Comparison of ENCODE assay signal across 9 cellular contexts in the genomic region with DNA sequence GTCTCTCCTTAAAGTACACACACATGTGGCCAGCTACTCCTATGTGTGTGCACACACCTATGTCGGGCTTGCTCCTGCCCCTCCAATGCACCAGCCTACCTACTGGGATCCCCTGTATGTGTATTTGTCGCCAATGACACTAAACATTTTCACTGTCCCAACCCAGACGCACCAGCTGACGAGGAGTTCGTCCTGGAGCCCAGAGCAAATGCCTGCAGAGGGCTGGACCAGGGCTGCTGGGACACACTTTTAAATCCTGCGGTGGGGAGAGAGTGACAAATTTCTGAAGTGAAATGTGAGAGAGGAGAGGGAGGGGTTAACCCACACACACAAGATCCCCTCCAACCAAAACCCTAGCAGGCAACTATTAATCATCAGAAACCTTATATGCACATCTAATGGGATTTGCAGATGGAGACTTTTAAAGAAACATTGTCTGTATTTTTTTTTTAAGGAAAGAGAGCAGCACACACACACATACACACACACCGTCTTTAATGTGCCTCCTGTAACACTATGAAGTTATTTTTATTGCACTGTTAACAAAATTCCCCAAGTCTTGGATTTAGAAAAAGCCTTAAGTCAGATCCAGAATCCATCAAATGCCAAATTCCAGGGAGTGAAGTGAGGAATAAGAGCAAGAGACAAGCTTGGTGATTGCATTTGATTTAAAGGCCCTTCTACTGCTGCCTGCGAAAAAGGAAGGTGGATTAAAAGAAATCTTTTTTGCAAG. TPM values are rescaled to one million over a fixed set of nuclear protein-coding genes. Genes with fewer than 3 reads are reported as not detected.
DNase-seq lines count a peak whose midpoint lies in the region; ATAC-seq, FAIRE-seq and TF ChIP-seq lines count a peak whose summit lies in the region.
"Had no signal": no experiment of that assay in that cellular context is flagged by ENCODE, and none has a peak within 500 bp of the region (broad histone marks: within the 10 kb centered on the region; RNA-seq: fewer than 3 reads in every experiment).

Gene MEOX1 (minus strand): TSS at position 224 of the 733 bp plus-strand sequence. CDS start 388 bp downstream, outside the sequence.

- no peak within 1 kb of the TSS for H3K4me3 ChIP-seq in A549

- no peak within 1 kb of the TSS for H3K4me2 ChIP-seq in A549

- no peak within 1 kb of the TSS for H3K27ac ChIP-seq in A549
- H3K27ac ChIP-seq: VCaP had no signal

- CTCF ChIA-PET in A549 (lab: Yijun Ruan, JAX) = interaction anchor here (0.8 kb wide), 1 partner anchor 105 kb away, joined by 3 read pairs; no protein-coding TSS in a partner anchor

- no peaks in the 10 kb centered on the region for H3K4me1 ChIP-seq in A549

- no peak for TF ChIP-seq CTCF in A549 (IDR thresholded peaks at IDR 0.05)

- DNase-seq in A549 (ENCODE audit: low read depth in 1 of 2, low spot score in 1 of 2) = no peak
- peak; percentile 23 for DNase-seq in HPDE6-E6E7 (ENCODE audit: extremely low spot score)
- DNase-seq in amniotic epithelial cell (ENCODE audit: low read depth) = peak; percentile 34
- DNase-seq in kidney tubule cell (ENCODE audit: low spot score) = peak; percentile 53
- no peak for DNase-seq in NCI-H2227 treated with DMSO at 0.1 percent for 48 hours (lab: John Stamatoyannopoulos, UW)
- no peak for DNase-seq in RPMI8226

- 65% methylated on average over 8 of the region's 8 CpGs for WGBS in A549 (ENCODE audit: missing lambda C conversion rate)

- POLR2A ChIA-PET in A549 (lab: Yijun Ruan, JAX) = no interaction called here

- peak; percentile 9 to 45; a peak in 2 of 6 replicates for ATAC-seq in A549
- ATAC-seq in HG02642 (IDR thresholded peaks at IDR 0.05; ENCODE audit: poor library complexity, unreplicated experiment) = no peak
- ATAC-seq in GM19467 (IDR thresholded peaks at IDR 0.05; ENCODE audit: unreplicated experiment) = no peak

- no peaks in the 10 kb centered on the region for H3K9me3 ChIP-seq in A549

- no peak for TF ChIP-seq RAD21 in A549 (conservative IDR thresholded peaks at IDR 0.05 in 1 of 2, IDR thresholded peaks at IDR 0.05 in 1 of 2)

- no peak for TF ChIP-seq POLR2A in A549 (IDR thresholded peaks at IDR 0.05; ENCODE audit: low read length)

- TF ChIP-seq EP300 in A549 (IDR thresholded peaks at IDR 0.05) = no peak

- FAIRE-seq in A549 (lab: Jason Lieb, UNC) = no peak

TF ChIP-seq in A549, 52 proteins besides CTCF, POLR2A, EP300 and RAD21:
- TF ChIP-seq ZFP36 (IDR thresholded peaks at IDR 0.05; ENCODE audit: borderline replicate concordance, partially characterized antibody) (no peak), NFE2L2 (conservative IDR thresholded peaks at IDR 0.05; ENCODE audit: low read length) (no peak), REST (IDR thresholded peaks at IDR 0.05) (no peak)
- TF ChIP-seq, protein P1, sequence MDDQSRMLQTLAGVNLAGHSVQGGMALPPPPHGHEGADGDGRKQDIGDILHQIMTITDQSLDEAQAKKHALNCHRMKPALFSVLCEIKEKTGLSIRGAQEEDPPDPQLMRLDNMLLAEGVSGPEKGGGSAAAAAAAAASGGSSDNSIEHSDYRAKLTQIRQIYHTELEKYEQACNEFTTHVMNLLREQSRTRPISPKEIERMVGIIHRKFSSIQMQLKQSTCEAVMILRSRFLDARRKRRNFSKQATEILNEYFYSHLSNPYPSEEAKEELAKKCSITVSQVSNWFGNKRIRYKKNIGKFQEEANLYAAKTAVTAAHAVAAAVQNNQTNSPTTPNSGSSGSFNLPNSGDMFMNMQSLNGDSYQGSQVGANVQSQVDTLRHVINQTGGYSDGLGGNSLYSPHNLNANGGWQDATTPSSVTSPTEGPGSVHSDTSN (IDR thresholded peaks at IDR 0.05) = no peak

RNA-seq across cellular contexts. Expression of gene MEOX1, which starts in this region (rescaled TPM):
- polyA plus RNA-seq in A549 (2011; rRNA removed) (not detected in 2 replicates), A549 (2017; fragmentation: RNase III; extraction: RNeasy Plus Mini Kit Qiagen cat#74134 plus additional on column Dnase treatment) (not detected in 3 replicates)
- not detected in 2 replicates for polyA plus RNA-seq in A549 (2012; cell fraction: cytosol; rRNA removed)
- polyA plus RNA-seq in A549 (2012; cell fraction: nucleus; rRNA removed) = not detected in 2 replicates
- polyA minus RNA-seq in A549 (2011; rRNA and poly(A)+ RNA removed) = 0.17 TPM in 1 of 2 replicates, not detected in the other

Comparison
In these comparisons a context has a peak if more than half of its experiments do, and no peak if none do; other contexts are left out.
1. Peak in ATAC-seq in A549; RNA of the gene not detected or under 1 TPM.
2. DNase-seq: peak in HPDE6-E6E7 (single experiment), amniotic epithelial cell (single experiment) and kidney tubule cell (single experiment); none in A549 (0 of 2), NCI-H2227 treated with DMSO at 0.1 percent for 48 hours (single experiment) and RPMI8226 (single experiment).